9 cellular contexts compared by ENCODE assay signal in the genomic region with DNA sequence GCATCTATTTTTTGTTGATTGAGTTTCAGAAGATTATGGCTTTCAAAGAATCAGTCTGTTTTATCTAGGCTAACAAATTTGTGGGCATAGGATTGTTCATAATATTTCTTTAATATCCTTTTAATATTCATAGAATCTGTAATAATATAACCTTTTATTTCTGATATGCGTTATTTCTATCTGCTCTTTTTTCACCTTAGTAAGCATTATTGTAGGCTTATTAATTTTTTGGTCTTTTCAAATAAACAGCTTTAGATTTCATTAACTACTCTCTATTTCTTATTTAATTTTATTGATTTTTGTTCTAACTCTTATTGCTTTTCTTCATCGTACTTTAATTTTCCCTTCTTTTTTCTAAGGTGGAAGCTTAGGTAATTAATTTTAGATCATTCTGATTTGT.
"Had no signal": no experiment of that assay in that cellular context is flagged by ENCODE, and none has a peak within 500 bp of the region (broad histone marks: within the 10 kb centered on the region; RNA-seq: fewer than 3 reads in every experiment).

No MANE protein-coding gene starts in this region.

- H3K9me3 ChIP-seq: HAP-1 had no signal

- H3K27ac ChIP-seq: GM23248, HL-60 had no signal

- H3K27ac Mint-ChIP-seq: HFFc6 had no signal

- H3K9ac ChIP-seq: GM23248 had no signal

- DNase-seq: GM23248, GOT3, H7, HFFc6, IMR-90, KBM-7 had no signal

- ATAC-seq: HCT116 had no signal

- H3K4me3 Mint-ChIP-seq: HFFc6 had no signal

- H3K4me1 ChIP-seq: HAP-1 had no signal

- H2AFZ ChIP-seq: GM23248 had no signal

- H3K4me3 ChIP-seq: GM23248, HAP-1 had no signal

- H3K36me3 ChIP-seq: HAP-1 had no signal
